In the genomic region with DNA sequence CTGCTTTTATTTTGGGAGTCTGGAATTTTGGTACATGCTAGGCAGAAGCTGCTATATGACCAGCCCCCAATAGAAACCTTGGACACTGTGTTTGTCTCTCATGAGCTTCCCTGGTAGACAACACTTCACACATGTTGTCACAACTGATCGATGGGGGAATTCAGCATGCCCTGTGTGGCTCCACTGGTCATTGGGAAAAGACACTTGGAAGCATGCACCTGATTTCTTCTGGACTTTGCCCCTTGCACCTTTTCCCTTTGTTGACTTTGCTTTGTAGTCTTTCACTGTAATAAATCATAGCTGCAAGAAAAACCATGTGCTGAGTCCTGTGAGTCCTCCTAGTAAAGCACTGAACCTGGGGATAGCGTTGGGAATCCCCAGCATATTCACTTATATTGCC, we compare ENCODE assay signal across 1 cellular context.
TF ChIP-seq lines count a peak whose summit lies in the region.

No MANE protein-coding gene starts in this region.

TF ChIP-seq in HepG2, 621 proteins besides CTCF, POLR2A, EP300 and RAD21 (continued from another document and continues in another):
- TF ChIP-seq, protein P1, sequence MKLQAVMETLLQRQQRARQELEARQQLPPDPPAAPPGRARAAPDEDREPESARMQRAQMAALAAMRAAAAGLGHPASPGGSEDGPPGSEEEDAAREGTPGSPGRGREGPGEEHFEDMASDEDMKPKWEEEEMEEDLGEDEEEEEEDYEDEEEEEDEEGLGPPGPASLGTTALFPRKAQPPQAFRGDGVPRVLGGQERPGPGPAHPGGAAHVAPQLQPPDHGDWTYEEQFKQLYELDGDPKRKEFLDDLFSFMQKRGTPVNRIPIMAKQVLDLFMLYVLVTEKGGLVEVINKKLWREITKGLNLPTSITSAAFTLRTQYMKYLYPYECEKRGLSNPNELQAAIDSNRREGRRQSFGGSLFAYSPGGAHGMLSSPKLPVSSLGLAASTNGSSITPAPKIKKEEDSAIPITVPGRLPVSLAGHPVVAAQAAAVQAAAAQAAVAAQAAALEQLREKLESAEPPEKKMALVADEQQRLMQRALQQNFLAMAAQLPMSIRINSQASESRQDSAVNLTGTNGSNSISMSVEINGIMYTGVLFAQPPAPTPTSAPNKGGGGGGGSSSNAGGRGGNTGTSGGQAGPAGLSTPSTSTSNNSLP (IDR thresholded peaks at IDR 0.05; ENCODE audit: low read depth, low read length): peak; percentile 60; the same call in 1 of the 2 replicates
- TF ChIP-seq SOX13 (IDR thresholded peaks at IDR 0.05): peak; percentile 36; the same call in 1 of the 2 replicates
- peak in 1 of 2 experiments; percentile 59; a peak in 2 of 4 replicates for TF ChIP-seq SOX13 (CRISPR knock-in tag; conservative IDR thresholded peaks at IDR 0.05 in 1 of 2, IDR thresholded peaks at IDR 0.05 in 1 of 2)
- no peak for TF ChIP-seq SOX6 (IDR thresholded peaks at IDR 0.05)
- TF ChIP-seq SOX6 (CRISPR knock-in tag; IDR thresholded peaks at IDR 0.05): peak; percentile 78
- TF ChIP-seq CREM (IDR thresholded peaks at IDR 0.05): 0 out of 2 replicates have a peak, but pooled peaks have one; percentile 31
- no peak for TF ChIP-seq CREM (CRISPR knock-in tag; IDR thresholded peaks at IDR 0.05)
- TF ChIP-seq MXI1 (IDR thresholded peaks at IDR 0.05; ENCODE audit: borderline replicate concordance, low read depth, low read length): peak; percentile 13; the same call in 1 of the 3 replicates
- peak; percentile 34; the same call in 1 of the 2 replicates for TF ChIP-seq KAT8 (CRISPR knock-in tag; IDR thresholded peaks at IDR 0.05)
- no peak for TF ChIP-seq ZFAT (CRISPR knock-in tag; conservative IDR thresholded peaks at IDR 0.05)
- TF ChIP-seq FOXP1 (IDR thresholded peaks at IDR 0.05): no peak
- peak; percentile 73 for TF ChIP-seq FOXP1 (CRISPR knock-in tag; IDR thresholded peaks at IDR 0.05)
- no peak for TF ChIP-seq ZNF329 (CRISPR knock-in tag; IDR thresholded peaks at IDR 0.05; ENCODE audit: low read depth)
- peak; percentile 37; the same call in 1 of the 2 replicates for TF ChIP-seq PHF21A (CRISPR knock-in tag; IDR thresholded peaks at IDR 0.05)
- TF ChIP-seq DMAP1 (CRISPR knock-in tag; IDR thresholded peaks at IDR 0.05): 0 out of 2 replicates have a peak, but pooled peaks have one; percentile 34
- no peak for TF ChIP-seq NONO (IDR thresholded peaks at IDR 0.05)
- TF ChIP-seq NONO (CRISPR knock-in tag; conservative IDR thresholded peaks at IDR 0.05): no peak
- TF ChIP-seq ZNF12 (CRISPR knock-in tag; IDR thresholded peaks at IDR 0.05): peak; percentile 36; the same call in 1 of the 2 replicates
- TF ChIP-seq, protein P2, sequence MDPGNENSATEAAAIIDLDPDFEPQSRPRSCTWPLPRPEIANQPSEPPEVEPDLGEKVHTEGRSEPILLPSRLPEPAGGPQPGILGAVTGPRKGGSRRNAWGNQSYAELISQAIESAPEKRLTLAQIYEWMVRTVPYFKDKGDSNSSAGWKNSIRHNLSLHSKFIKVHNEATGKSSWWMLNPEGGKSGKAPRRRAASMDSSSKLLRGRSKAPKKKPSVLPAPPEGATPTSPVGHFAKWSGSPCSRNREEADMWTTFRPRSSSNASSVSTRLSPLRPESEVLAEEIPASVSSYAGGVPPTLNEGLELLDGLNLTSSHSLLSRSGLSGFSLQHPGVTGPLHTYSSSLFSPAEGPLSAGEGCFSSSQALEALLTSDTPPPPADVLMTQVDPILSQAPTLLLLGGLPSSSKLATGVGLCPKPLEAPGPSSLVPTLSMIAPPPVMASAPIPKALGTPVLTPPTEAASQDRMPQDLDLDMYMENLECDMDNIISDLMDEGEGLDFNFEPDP (CRISPR knock-in tag; conservative IDR thresholded peaks at IDR 0.05): 0 out of 2 replicates have a peak, but pooled peaks have one; percentile 20
- TF ChIP-seq ARNTL (CRISPR knock-in tag; IDR thresholded peaks at IDR 0.05): 0 out of 2 replicates have a peak, but pooled peaks have one; percentile 44
- peak; percentile 74 for TF ChIP-seq TCF7 (IDR thresholded peaks at IDR 0.05; ENCODE audit: low read depth)
- TF ChIP-seq ZNF644 (CRISPR knock-in tag; IDR thresholded peaks at IDR 0.05; ENCODE audit: low read depth): peak; percentile 77
- TF ChIP-seq, protein P3, sequence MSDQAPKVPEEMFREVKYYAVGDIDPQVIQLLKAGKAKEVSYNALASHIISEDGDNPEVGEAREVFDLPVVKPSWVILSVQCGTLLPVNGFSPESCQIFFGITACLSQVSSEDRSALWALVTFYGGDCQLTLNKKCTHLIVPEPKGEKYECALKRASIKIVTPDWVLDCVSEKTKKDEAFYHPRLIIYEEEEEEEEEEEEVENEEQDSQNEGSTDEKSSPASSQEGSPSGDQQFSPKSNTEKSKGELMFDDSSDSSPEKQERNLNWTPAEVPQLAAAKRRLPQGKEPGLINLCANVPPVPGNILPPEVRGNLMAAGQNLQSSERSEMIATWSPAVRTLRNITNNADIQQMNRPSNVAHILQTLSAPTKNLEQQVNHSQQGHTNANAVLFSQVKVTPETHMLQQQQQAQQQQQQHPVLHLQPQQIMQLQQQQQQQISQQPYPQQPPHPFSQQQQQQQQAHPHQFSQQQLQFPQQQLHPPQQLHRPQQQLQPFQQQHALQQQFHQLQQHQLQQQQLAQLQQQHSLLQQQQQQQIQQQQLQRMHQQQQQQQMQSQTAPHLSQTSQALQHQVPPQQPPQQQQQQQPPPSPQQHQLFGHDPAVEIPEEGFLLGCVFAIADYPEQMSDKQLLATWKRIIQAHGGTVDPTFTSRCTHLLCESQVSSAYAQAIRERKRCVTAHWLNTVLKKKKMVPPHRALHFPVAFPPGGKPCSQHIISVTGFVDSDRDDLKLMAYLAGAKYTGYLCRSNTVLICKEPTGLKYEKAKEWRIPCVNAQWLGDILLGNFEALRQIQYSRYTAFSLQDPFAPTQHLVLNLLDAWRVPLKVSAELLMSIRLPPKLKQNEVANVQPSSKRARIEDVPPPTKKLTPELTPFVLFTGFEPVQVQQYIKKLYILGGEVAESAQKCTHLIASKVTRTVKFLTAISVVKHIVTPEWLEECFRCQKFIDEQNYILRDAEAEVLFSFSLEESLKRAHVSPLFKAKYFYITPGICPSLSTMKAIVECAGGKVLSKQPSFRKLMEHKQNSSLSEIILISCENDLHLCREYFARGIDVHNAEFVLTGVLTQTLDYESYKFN (CRISPR knock-in tag; conservative IDR thresholded peaks at IDR 0.05): peak; percentile 77
- TF ChIP-seq ZNF589 (CRISPR knock-in tag; conservative IDR thresholded peaks at IDR 0.05): no peak
- no peak for TF ChIP-seq ZNF451 (CRISPR knock-in tag; IDR thresholded peaks at IDR 0.05)
- peak; percentile 30; the same call in 1 of the 2 replicates for TF ChIP-seq TBX2 (CRISPR knock-in tag; IDR thresholded peaks at IDR 0.05; ENCODE audit: borderline replicate concordance)
- TF ChIP-seq MAF1 (CRISPR knock-in tag; IDR thresholded peaks at IDR 0.05; ENCODE audit: borderline replicate concordance): no peak
- peak; percentile 29; the same call in 1 of the 2 replicates for TF ChIP-seq ELF3 (CRISPR knock-in tag; IDR thresholded peaks at IDR 0.05)
- TF ChIP-seq, protein P4, sequence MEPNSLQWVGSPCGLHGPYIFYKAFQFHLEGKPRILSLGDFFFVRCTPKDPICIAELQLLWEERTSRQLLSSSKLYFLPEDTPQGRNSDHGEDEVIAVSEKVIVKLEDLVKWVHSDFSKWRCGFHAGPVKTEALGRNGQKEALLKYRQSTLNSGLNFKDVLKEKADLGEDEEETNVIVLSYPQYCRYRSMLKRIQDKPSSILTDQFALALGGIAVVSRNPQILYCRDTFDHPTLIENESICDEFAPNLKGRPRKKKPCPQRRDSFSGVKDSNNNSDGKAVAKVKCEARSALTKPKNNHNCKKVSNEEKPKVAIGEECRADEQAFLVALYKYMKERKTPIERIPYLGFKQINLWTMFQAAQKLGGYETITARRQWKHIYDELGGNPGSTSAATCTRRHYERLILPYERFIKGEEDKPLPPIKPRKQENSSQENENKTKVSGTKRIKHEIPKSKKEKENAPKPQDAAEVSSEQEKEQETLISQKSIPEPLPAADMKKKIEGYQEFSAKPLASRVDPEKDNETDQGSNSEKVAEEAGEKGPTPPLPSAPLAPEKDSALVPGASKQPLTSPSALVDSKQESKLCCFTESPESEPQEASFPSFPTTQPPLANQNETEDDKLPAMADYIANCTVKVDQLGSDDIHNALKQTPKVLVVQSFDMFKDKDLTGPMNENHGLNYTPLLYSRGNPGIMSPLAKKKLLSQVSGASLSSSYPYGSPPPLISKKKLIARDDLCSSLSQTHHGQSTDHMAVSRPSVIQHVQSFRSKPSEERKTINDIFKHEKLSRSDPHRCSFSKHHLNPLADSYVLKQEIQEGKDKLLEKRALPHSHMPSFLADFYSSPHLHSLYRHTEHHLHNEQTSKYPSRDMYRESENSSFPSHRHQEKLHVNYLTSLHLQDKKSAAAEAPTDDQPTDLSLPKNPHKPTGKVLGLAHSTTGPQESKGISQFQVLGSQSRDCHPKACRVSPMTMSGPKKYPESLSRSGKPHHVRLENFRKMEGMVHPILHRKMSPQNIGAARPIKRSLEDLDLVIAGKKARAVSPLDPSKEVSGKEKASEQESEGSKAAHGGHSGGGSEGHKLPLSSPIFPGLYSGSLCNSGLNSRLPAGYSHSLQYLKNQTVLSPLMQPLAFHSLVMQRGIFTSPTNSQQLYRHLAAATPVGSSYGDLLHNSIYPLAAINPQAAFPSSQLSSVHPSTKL (CRISPR knock-in tag; IDR thresholded peaks at IDR 0.05): peak; percentile 78
- TF ChIP-seq GABPB1 (CRISPR knock-in tag; IDR thresholded peaks at IDR 0.05): peak; percentile 29; the same call in 1 of the 2 replicates
- no peak for TF ChIP-seq IKZF4 (CRISPR knock-in tag; IDR thresholded peaks at IDR 0.05; ENCODE audit: borderline replicate concordance, low read depth, not compliant biosample characterization)
- TF ChIP-seq CHD4 (IDR thresholded peaks at IDR 0.05; ENCODE audit: borderline replicate concordance, low read length): no peak
- 0 out of 2 replicates have a peak, but pooled peaks have one; percentile 40 for TF ChIP-seq RXRB (CRISPR knock-in tag; IDR thresholded peaks at IDR 0.05; ENCODE audit: borderline replicate concordance)
- TF ChIP-seq FOXA1 (IDR thresholded peaks at IDR 0.05): no peak
- peak; percentile 73 for TF ChIP-seq FOXA1 (CRISPR knock-in tag; IDR thresholded peaks at IDR 0.05)
- no peak for TF ChIP-seq GLI4 (CRISPR knock-in tag; IDR thresholded peaks at IDR 0.05; ENCODE audit: borderline replicate concordance)
- no peak for TF ChIP-seq MIER3 (CRISPR knock-in tag; IDR thresholded peaks at IDR 0.05; ENCODE audit: borderline replicate concordance)
- no peak for TF ChIP-seq HMGA1 (CRISPR knock-in tag; conservative IDR thresholded peaks at IDR 0.05)
- TF ChIP-seq MIXL1 (CRISPR knock-in tag; IDR thresholded peaks at IDR 0.05): peak; percentile 40; the same call in 1 of the 2 replicates
- no peak for TF ChIP-seq KDM1A (CRISPR knock-in tag; IDR thresholded peaks at IDR 0.05)
- TF ChIP-seq, protein P5, sequence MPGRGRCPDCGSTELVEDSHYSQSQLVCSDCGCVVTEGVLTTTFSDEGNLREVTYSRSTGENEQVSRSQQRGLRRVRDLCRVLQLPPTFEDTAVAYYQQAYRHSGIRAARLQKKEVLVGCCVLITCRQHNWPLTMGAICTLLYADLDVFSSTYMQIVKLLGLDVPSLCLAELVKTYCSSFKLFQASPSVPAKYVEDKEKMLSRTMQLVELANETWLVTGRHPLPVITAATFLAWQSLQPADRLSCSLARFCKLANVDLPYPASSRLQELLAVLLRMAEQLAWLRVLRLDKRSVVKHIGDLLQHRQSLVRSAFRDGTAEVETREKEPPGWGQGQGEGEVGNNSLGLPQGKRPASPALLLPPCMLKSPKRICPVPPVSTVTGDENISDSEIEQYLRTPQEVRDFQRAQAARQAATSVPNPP (CRISPR knock-in tag; IDR thresholded peaks at IDR 0.05): no peak
- TF ChIP-seq ERF (CRISPR knock-in tag; IDR thresholded peaks at IDR 0.05): 0 out of 2 replicates have a peak, but pooled peaks have one; percentile 31
- TF ChIP-seq, protein P6, sequence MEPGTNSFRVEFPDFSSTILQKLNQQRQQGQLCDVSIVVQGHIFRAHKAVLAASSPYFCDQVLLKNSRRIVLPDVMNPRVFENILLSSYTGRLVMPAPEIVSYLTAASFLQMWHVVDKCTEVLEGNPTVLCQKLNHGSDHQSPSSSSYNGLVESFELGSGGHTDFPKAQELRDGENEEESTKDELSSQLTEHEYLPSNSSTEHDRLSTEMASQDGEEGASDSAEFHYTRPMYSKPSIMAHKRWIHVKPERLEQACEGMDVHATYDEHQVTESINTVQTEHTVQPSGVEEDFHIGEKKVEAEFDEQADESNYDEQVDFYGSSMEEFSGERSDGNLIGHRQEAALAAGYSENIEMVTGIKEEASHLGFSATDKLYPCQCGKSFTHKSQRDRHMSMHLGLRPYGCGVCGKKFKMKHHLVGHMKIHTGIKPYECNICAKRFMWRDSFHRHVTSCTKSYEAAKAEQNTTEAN (CRISPR knock-in tag; conservative IDR thresholded peaks at IDR 0.05): no peak
- no peak for TF ChIP-seq ZC3H4 (CRISPR knock-in tag; IDR thresholded peaks at IDR 0.05; ENCODE audit: borderline replicate concordance)
- TF ChIP-seq ZNF749 (CRISPR knock-in tag; IDR thresholded peaks at IDR 0.05; ENCODE audit: borderline replicate concordance): no peak
- TF ChIP-seq SALL1 (CRISPR knock-in tag; IDR thresholded peaks at IDR 0.05): peak; percentile 90
- no peak for TF ChIP-seq MZF1 (CRISPR knock-in tag; IDR thresholded peaks at IDR 0.05; ENCODE audit: borderline replicate concordance)
- peak; percentile 30; the same call in 1 of the 2 replicates for TF ChIP-seq RARA (CRISPR knock-in tag; IDR thresholded peaks at IDR 0.05)
- 0 out of 2 replicates have a peak, but pooled peaks have one; percentile 29 for TF ChIP-seq HDAC2 (CRISPR knock-in tag; IDR thresholded peaks at IDR 0.05)
- 0 out of 2 replicates have a peak, but pooled peaks have one; percentile 28 for TF ChIP-seq CBX5 (CRISPR knock-in tag; IDR thresholded peaks at IDR 0.05; ENCODE audit: borderline replicate concordance)
- TF ChIP-seq EHMT2 (IDR thresholded peaks at IDR 0.05; ENCODE audit: borderline replicate concordance, low read depth, low read length): no peak
- TF ChIP-seq ZBTB33 (CRISPR knock-in tag; IDR thresholded peaks at IDR 0.05): no peak
